In the genomic region with DNA sequence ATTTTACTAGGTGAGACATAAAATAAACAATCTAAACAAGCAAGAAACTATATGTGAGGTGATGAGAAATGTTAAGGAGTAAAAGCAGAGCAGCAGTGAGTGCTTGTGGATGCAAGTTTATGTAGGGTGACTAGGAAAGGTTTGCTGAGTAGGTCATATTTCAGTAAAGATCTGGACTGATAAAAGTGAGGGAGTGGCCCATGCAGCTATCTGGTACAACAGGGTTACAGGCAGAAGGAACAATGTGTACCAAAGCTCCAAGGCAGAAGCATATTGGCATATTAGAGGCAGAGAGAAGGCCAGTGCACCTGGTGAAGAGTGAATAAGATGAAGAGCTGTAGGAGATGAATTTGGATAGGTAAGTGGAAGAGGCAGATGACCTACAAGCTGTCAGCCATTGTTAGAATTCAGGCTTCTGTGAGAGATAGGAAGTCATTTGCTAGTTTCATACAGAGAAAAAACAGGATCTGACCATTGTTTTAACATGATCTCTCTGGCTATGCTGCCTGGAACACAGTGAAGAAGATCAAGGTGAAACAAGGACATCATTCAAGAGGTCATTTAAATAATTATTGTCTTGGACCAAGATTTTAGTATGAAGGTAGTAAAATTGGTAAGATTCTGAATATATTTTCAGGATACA, we compare ENCODE assay signal across 1 cellular context.
TF ChIP-seq lines count a peak whose summit lies in the region.

No MANE protein-coding gene starts in this region.

TF ChIP-seq in H1, 55 proteins besides CTCF, POLR2A, EP300 and RAD21:
- TF ChIP-seq GTF2F1 (IDR thresholded peaks at IDR 0.05; ENCODE audit: borderline replicate concordance, low read depth, low read length): no peak
- TF ChIP-seq HDAC2 (IDR thresholded peaks at IDR 0.05; ENCODE audit: borderline replicate concordance in 1 of 2, low read depth in 2 of 2, low read length in 2 of 2): no peak
- TF ChIP-seq NRF1 (IDR thresholded peaks at IDR 0.05; ENCODE audit: low read depth, low read length): no peak
- TF ChIP-seq BCL11A (IDR thresholded peaks at IDR 0.05; ENCODE audit: low read depth in 2 of 2, low read length in 2 of 2): no peak
- no peak for TF ChIP-seq JUN (IDR thresholded peaks at IDR 0.05; ENCODE audit: low read depth, low read length)
- TF ChIP-seq MAFK (IDR thresholded peaks at IDR 0.05; ENCODE audit: low read depth, low read length): no peak
- TF ChIP-seq POU5F1 (IDR thresholded peaks at IDR 0.05; ENCODE audit: low read depth, low read length): no peak
- TF ChIP-seq SRF (IDR thresholded peaks at IDR 0.05; ENCODE audit: low read depth, low read length): no peak
- no peak for TF ChIP-seq EZH2 (IDR thresholded peaks at IDR 0.05; ENCODE audit: low read depth, low read length, severe bottlenecking)
- TF ChIP-seq RBBP5 (IDR thresholded peaks at IDR 0.05; ENCODE audit: borderline replicate concordance, low read depth, low read length): no peak
- TF ChIP-seq SAP30 (IDR thresholded peaks at IDR 0.05; ENCODE audit: insufficient read depth, insufficient replicate concordance, low read length): no peak
